8 cellular contexts compared by ENCODE assay signal in the genomic region with DNA sequence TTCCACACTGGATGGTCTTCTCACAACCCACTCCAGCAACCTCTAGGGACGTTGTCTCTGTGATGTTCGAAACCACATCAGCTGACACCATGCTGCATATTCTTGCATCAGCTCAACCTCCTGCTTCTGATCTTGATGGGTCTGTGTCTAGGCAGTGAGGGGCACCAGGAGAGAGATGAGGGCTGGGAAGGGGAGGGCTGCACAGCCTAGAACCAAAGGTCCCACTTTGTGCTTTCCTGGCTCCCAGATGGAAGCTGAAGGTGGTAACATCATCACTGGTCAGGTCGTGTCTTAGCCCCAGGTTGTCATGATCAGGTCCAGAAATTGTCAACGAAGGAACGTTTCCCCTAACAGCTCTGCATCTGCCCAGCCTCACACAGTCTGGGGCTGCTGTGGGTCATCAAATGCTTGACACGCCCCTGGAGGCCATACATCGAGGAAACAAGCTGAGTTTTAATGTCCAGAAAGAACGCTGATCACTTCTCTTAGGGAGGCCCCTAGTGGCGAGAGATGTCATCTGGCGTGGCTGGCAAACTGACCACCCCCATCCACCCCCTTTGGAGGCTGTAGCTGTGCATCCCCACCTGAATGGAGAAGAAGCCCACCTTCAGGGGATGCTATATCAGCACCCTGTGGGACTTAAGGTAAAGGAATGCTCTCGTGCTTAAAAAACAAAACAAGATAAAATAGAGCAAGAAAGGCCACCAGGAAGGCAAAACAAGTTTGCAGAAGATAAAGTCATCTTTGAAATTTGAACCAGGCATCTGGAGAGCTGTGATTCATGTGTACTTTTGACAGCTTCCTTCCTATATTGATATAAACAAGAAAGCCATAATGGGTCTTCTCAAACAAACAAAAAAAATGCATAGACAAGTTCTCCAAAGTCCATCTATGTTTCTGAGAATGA. TPM values are rescaled to one million over a fixed set of nuclear protein-coding genes. Genes with fewer than 3 reads are reported as not detected.
A peak's percentile ranks its signal among the peaks of the same experiment; 100 is the strongest.
DNase-seq lines count a peak whose midpoint lies in the region; ATAC-seq and TF ChIP-seq lines count a peak whose summit lies in the region.

No MANE protein-coding gene starts in this region.

- CTCF ChIA-PET in activated B cell treated with CpG ODN at 0.5 μM for 24 hours (lab: Charles Lee), result interaction anchor here (0.6 to 1.9 kb wide), 36 partner anchors 11 to 440 kb away, joined by 3 to 73 read pairs (median 3); partner anchors contain the start of gene AMZ2

- H3K4me1 Mint-ChIP-seq in activated B cell treated with CpG ODN at 0.5 μM for 24 hours, result peaks cover 7% of the 10 kb centered on the region

- peak overlapping the region; percentile 62 for H3K4me2 ChIP-seq in osteoblast (ENCODE audit: insufficient read depth, low read length)

- H3K27me3 ChIP-seq in BE2C, result no peaks in the 10 kb centered on the region
- no peaks in the 10 kb centered on the region for H3K27me3 ChIP-seq in osteoblast (ENCODE audit: insufficient read depth, low read length)

- ATAC-seq in HG02943 (IDR thresholded peaks at IDR 0.05; ENCODE audit: low read depth, unreplicated experiment) (peak; percentile 88), activated B cell treated with CpG ODN at 0.5 μM for 24 hours (ENCODE audit: low read depth) (peak; percentile 76)

- peaks cover 5% of the 10 kb centered on the region for H3K36me3 Mint-ChIP-seq in activated B cell treated with CpG ODN at 0.5 μM for 24 hours (ENCODE audit: low read depth)

- H3K36me3 ChIP-seq in BE2C (no peaks in the 10 kb centered on the region), osteoblast (ENCODE audit: insufficient read depth, low read length) (no peaks in the 10 kb centered on the region)

- in situ Hi-C loops in GM13976 (cut with MboI; ENCODE audit: low sequenced_read_pairs, unreplicated experiment), result no loop called here

- H3K9me3 ChIP-seq in BE2C, result no peaks in the 10 kb centered on the region
- no peaks in the 10 kb centered on the region for H3K9me3 ChIP-seq in osteoblast (ENCODE audit: low read depth, low read length)

- H3K4me3 ChIP-seq in BE2C (ENCODE audit: low read depth, low read length), result no peak overlapping the region
- H3K4me3 ChIP-seq in fibroblast of the aortic adventitia (ENCODE audit: low read depth, low read length), result no peak overlapping the region
- H3K4me3 ChIP-seq in osteoblast (ENCODE audit: insufficient read depth, low read length), result peak overlapping the region; percentile 18

- intact Hi-C loops in activated B cell treated with CpG ODN at 0.5 μM for 24 hours (cut with micrococcal nuclease), result loop anchor here (1.0 kb wide), 4 partner anchors 37 to 227 kb away; no protein-coding TSS in a partner anchor

- POLR2A ChIA-PET in activated B cell treated with CpG ODN at 0.5 μM for 24 hours (lab: Charles Lee), result interaction anchor here (0.6 to 2.9 kb wide), 15 partner anchors 12 to 226 kb away, joined by 3 to 48 read pairs (median 3); partner anchors contain the start of genes AMZ2, ARSG and SLC16A6

- H3K27me3 Mint-ChIP-seq in activated B cell treated with CpG ODN at 0.5 μM for 24 hours, result no peaks in the 10 kb centered on the region

- no peaks in the 10 kb centered on the region for H3K79me2 ChIP-seq in osteoblast (ENCODE audit: insufficient read depth, low read length)

- H2AFZ ChIP-seq in osteoblast (ENCODE audit: low read length), result peak overlapping the region; percentile 86

- TF ChIP-seq CTCF in BE2C (IDR thresholded peaks at IDR 0.05; ENCODE audit: low read depth, low read length) (peak; percentile 88), GM13976 (IDR thresholded peaks at IDR 0.05; ENCODE audit: borderline replicate concordance, control extremely low read depth, extremely low read depth, insufficient read depth, missing control alignments) (peak; percentile 79), activated B cell treated with CpG ODN at 0.5 μM for 24 hours (IDR thresholded peaks at IDR 0.05) (no peak), fibroblast of the aortic adventitia (IDR thresholded peaks at IDR 0.05; ENCODE audit: insufficient read depth, low read length) (peak; percentile 81), osteoblast (IDR thresholded peaks at IDR 0.05; ENCODE audit: extremely low read depth, low read depth, low read length) (peak; percentile 92)

- no peak overlapping the region for H3K4me3 Mint-ChIP-seq in activated B cell treated with CpG ODN at 0.5 μM for 24 hours

- peak overlapping the region; percentile 20 for H3K27ac ChIP-seq in osteoblast (ENCODE audit: low read depth, low read length)

- H3K4me1 ChIP-seq in BE2C (no peaks in the 10 kb centered on the region), osteoblast (ENCODE audit: insufficient read depth, low read length) (peaks cover 23% of the 10 kb centered on the region)

- H3K27ac Mint-ChIP-seq in activated B cell treated with CpG ODN at 0.5 μM for 24 hours, result peak overlapping the region; percentile 62

- H4K20me1 ChIP-seq in osteoblast (ENCODE audit: insufficient read depth, low read length), result no peaks in the 10 kb centered on the region

- DNase-seq in BE2C (peak; percentile 69), GM13976 (ENCODE audit: low spot score) (peak; percentile 87), NCI-H2227 (lab: John Stamatoyannopoulos, UW; ENCODE audit: unreplicated experiment) (peak; percentile 38), activated B cell treated with CpG ODN at 0.5 μM for 24 hours (peak; percentile 23), fibroblast of the aortic adventitia (ENCODE audit: low read depth) (peak; percentile 76), osteoblast (ENCODE audit: insufficient read length, low spot score, missing footprints) (peak; percentile 80), NCI-H2171 treated with DMSO at 0.1 percent for 48 hours (lab: John Stamatoyannopoulos, UW) (no peak)

- H3K9me3 Mint-ChIP-seq in activated B cell treated with CpG ODN at 0.5 μM for 24 hours, result peaks cover 6% of the 10 kb centered on the region

RNA-seq across cellular contexts. Expression of gene WIPI1, which starts 58.3 kb away (rescaled TPM):
- 5.2 TPM for polyA plus RNA-seq in BE2C (2012; ENCODE audit: insufficient read depth, insufficient read length, low read depth)
- 9.8 and 11.2 TPM in 2 replicates for total RNA-seq in activated B cell treated with CpG ODN at 0.5 μM for 24 hours
- total RNA-seq in fibroblast of the aortic adventitia (ENCODE audit: low replicate concordance), result 78.1 and 84.9 TPM in 2 replicates
- total RNA-seq in osteoblast, result 190 and 220 TPM in 2 replicates
